8 cellular contexts compared by ENCODE assay signal in genomic region chr12:91900971-91901370, GRCh38.
"Had no signal": no experiment of that assay in that cellular context is flagged by ENCODE, and none has a peak within 500 bp of the region (broad histone marks: within the 10 kb centered on the region; RNA-seq: fewer than 3 reads in every experiment).

No MANE protein-coding gene starts in this region.

- H3K27ac Mint-ChIP-seq: HFFc6 had no signal

- H3K4me3 Mint-ChIP-seq: H9, HFFc6 had no signal

- H3K27ac ChIP-seq: GM23248 had no signal

- H2AFZ ChIP-seq: GM23248 had no signal

- H3K36me3 ChIP-seq: HAP-1 had no signal

- ATAC-seq: HCT116 had no signal

- H3K4me3 ChIP-seq: GM23248, HAP-1 had no signal

- H3K9me3 ChIP-seq: HAP-1 had no signal

- DNase-seq: GM23248, GOT3, H7, H9, HCEC 1CT, HFFc6 had no signal

- H3K9ac ChIP-seq: GM23248 had no signal
